Comparison of ENCODE assay signal across 8 cellular contexts in genomic region chr13:23921451-23921888, GRCh38.
A peak's percentile ranks its signal among the peaks of the same experiment; 100 is the strongest.
DNase-seq lines count a peak whose midpoint lies in the region; ATAC-seq and TF ChIP-seq lines count a peak whose summit lies in the region.

No MANE protein-coding gene starts in this region.

- H3K9me3 ChIP-seq in neutrophil, result no peaks in the 10 kb centered on the region

- no peak for ATAC-seq in GM18907 (IDR thresholded peaks at IDR 0.05; ENCODE audit: unreplicated experiment)

- H3K36me3 ChIP-seq in neutrophil, result no peaks in the 10 kb centered on the region

- peaks cover 18 to 20% of the 10 kb centered on the region in 2 experiments for H3K4me1 ChIP-seq in neutrophil (ENCODE audit: control insufficient read depth in 1 of 2, insufficient read depth in 1 of 2, low read depth in 1 of 2, low read length in 1 of 2)

- peak overlapping the region; percentile 65 for H3K27ac ChIP-seq in neutrophil

- H3K4me3 ChIP-seq in neutrophil (ENCODE audit: low read depth in 1 of 2, low read length in 1 of 2), result no peak overlapping the region

- DNase-seq in ELR (ENCODE audit: low read depth), result peak; percentile 69
- peak; percentile 30 for DNase-seq in KG1 (lab: John Stamatoyannopoulos, UW)
- DNase-seq in SHP77 (lab: John Stamatoyannopoulos, UW), result peak; percentile 2 to 20
- peak; percentile 33 for DNase-seq in fibroblast of gingiva (ENCODE audit: low read depth)
- DNase-seq in activated CD4-positive, CD25-positive, alpha-beta regulatory T cell (lab: John Stamatoyannopoulos, UW), result no peak
- no peak for DNase-seq in T-helper 9 cell

- TF ChIP-seq CTCF in neutrophil (IDR thresholded peaks at IDR 0.05), result peak; percentile 70

- H3K27me3 ChIP-seq in neutrophil, result peaks cover 25% of the 10 kb centered on the region

Comparison
In these comparisons a context has a peak if more than half of its experiments do, and no peak if none do; other contexts are left out.
1. DNase-seq: peak in ELR (single experiment), KG1 (single experiment), SHP77 (2 of 2) and fibroblast of gingiva (single experiment); none in activated CD4-positive, CD25-positive, alpha-beta regulatory T cell (0 of 4) and T-helper 9 cell (single experiment).